Comparison of ENCODE assay signal across 19 cellular contexts in genomic region chrX:152451731-152451980, GRCh38. TPM values are rescaled to one million over a fixed set of nuclear protein-coding genes. Genes with fewer than 3 reads are reported as not detected.
"Had no signal": no experiment of that assay in that cellular context is flagged by ENCODE, and none has a peak within 500 bp of the region (broad histone marks: within the 10 kb centered on the region; RNA-seq: fewer than 3 reads in every experiment).

No MANE protein-coding gene starts in this region.

- H3K36me3 Mint-ChIP-seq: activated naive CD4-positive, alpha-beta T cell treated with anti-CD3 and anti-CD28 coated beads, Interleukin-2, amount 50 U/mL, for 72 hours; T-cell had no signal

- H3K4me3 ChIP-seq: esophagus squamous epithelium, heart right ventricle had no signal

- H3K9me3 ChIP-seq: esophagus squamous epithelium had no signal

- H3K4me3 Mint-ChIP-seq: activated B cell treated with CpG ODN at 0.5 μM for 24 hours; activated CD4-positive, alpha-beta T cell treated with anti-CD3 and anti-CD28 coated beads, Interleukin-2, amount 10 ng/mL, durations not matched to agents 24 days and 14 days; stimulated activated naive CD8-positive, alpha-beta T cell treated with anti-CD3 and anti-CD28 coated beads, Interleukin-15, Interleukin-2, amounts not matched to agents 100 ng/mL and 50 ng/mL, for 24 hours; T-cell had no signal

- H3K27ac Mint-ChIP-seq: activated B cell treated with CpG ODN at 0.5 μM for 24 hours; activated CD4-positive, alpha-beta T cell treated with anti-CD3 and anti-CD28 coated beads, Interleukin-2, amount 10 ng/mL, durations not matched to agents 24 days and 14 days; activated naive CD4-positive, alpha-beta T cell treated with anti-CD3 and anti-CD28 coated beads, Interleukin-2, amount 50 U/mL, for 72 hours; stimulated activated naive CD8-positive, alpha-beta T cell treated with anti-CD3 and anti-CD28 coated beads, Interleukin-15, Interleukin-2, amounts not matched to agents 100 ng/mL and 50 ng/mL, for 24 hours; T-cell had no signal

- H3K27me3 Mint-ChIP-seq: activated B cell treated with CpG ODN at 0.5 μM for 24 hours; activated CD4-positive, alpha-beta T cell treated with anti-CD3 and anti-CD28 coated beads, Interleukin-2, amount 10 ng/mL, durations not matched to agents 24 days and 14 days had no signal

- ATAC-seq: activated naive CD4-positive, alpha-beta T cell treated with anti-CD3 and anti-CD28 coated beads, Interleukin-2, amount 50 U/mL, for 72 hours; heart right ventricle; T-cell had no signal

- H3K4me1 ChIP-seq: esophagus squamous epithelium, foreskin keratinocyte, heart right ventricle had no signal

- H3K9me3 Mint-ChIP-seq: activated CD4-positive, alpha-beta T cell treated with anti-CD3 and anti-CD28 coated beads, Interleukin-2, amount 10 ng/mL, durations not matched to agents 24 days and 14 days; stimulated activated naive CD8-positive, alpha-beta T cell treated with anti-CD3 and anti-CD28 coated beads, Interleukin-15, Interleukin-2, amounts not matched to agents 100 ng/mL and 50 ng/mL, for 24 hours had no signal

- H3K36me3 ChIP-seq: esophagus squamous epithelium, heart right ventricle had no signal

- H3K27ac ChIP-seq: esophagus squamous epithelium, foreskin keratinocyte, heart right ventricle had no signal

- DNase-seq: activated B cell treated with CpG ODN at 0.5 μM for 24 hours; activated CD4-positive, alpha-beta T cell treated with anti-CD3 and anti-CD28 coated beads, Interleukin-2, amount 10 ng/mL, durations not matched to agents 24 days and 14 days; activated CD8-positive, alpha-beta memory T cell treated with anti-CD3 and anti-CD28 coated beads for 24 hours; amniotic stem cell; cerebellar nuclear complex; dermis blood vessel endothelial cell; esophagus squamous epithelium; foreskin keratinocyte; heart right ventricle; kidney glomerular epithelial cell; stimulated activated CD4-positive, alpha-beta T cell treated with anti-CD3 and anti-CD28 coated beads, Interleukin-15, amount 100 ng/mL, for 24 hours; stimulated activated CD4-positive, alpha-beta T cell treated with anti-CD3 and anti-CD28 coated beads, Interleukin-4, amount 100 ng/mL, for 24 hours; T-cell had no signal

- H3K27me3 ChIP-seq: esophagus squamous epithelium, foreskin keratinocyte had no signal

- H3K4me1 Mint-ChIP-seq: activated B cell treated with CpG ODN at 0.5 μM for 24 hours; activated CD4-positive, alpha-beta T cell treated with anti-CD3 and anti-CD28 coated beads, Interleukin-2, amount 10 ng/mL, durations not matched to agents 24 days and 14 days had no signal

RNA-seq across cellular contexts. Expression of gene GABRA3, which starts 0.5 kb away (rescaled TPM):
- total RNA-seq: activated B cell treated with CpG ODN at 0.5 μM for 24 hours; activated CD4-positive, alpha-beta T cell treated with anti-CD3 and anti-CD28 coated beads, Interleukin-2, amount 10 ng/mL, durations not matched to agents 24 days and 14 days; activated naive CD4-positive, alpha-beta T cell treated with anti-CD3 and anti-CD28 coated beads, Interleukin-2, amount 50 U/mL, for 72 hours; foreskin keratinocyte; myocyte; pulmonary artery endothelial cell; T-cell had no signal
- polyA plus RNA-seq: foreskin keratinocyte, heart right ventricle, liver, urinary bladder had no signal
